ENCODE assay signal across 7 cellular contexts in genomic region chr13:91456837-91457236, GRCh38.
"Had no signal": no experiment of that assay in that cellular context is flagged by ENCODE, and none has a peak within 500 bp of the region (broad histone marks: within the 10 kb centered on the region; RNA-seq: fewer than 3 reads in every experiment).

No MANE protein-coding gene starts in this region.

- DNase-seq: GDM1, GF-D8 had no signal

- FAIRE-seq: GM12878, GM12891, GM12892, GM18507, GM19239 had no signal

- ATAC-seq: GM12878 had no signal

- H3K4me3 ChIP-seq: GM12878 had no signal
